1 cellular context compared by ENCODE assay signal in the genomic region with DNA sequence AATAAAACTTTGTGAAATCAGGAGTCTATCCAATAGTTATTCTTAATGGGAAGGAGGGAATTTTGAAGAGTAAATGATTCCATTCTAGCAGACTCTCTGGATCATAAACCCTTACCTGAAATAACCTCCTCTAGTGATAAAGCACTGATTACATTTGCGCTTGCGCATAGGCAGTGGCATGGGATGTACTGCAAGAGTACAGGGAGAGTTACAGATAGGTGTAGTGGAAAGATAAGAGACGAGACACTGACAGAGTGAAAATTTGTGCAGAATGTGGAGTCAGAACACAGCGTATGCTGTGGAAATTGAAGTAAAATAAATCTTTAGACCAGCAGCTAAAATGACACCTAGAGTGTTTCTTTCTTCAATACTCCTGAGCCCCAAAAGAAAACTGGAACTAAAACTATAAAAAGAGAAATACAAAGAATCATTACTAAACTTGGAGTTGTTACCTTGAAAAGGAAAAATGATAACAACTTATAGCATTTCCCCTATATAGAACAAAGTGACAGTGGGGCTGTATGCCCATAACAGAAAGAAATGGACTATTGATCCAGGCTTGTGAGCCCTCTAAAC.
TF ChIP-seq lines count a peak whose summit lies in the region.

No MANE protein-coding gene starts in this region.

TF ChIP-seq in K562, 482 proteins besides CTCF, POLR2A, EP300 and RAD21 (continued from another document):
- TF ChIP-seq FOXA3 (CRISPR knock-in tag; conservative IDR thresholded peaks at IDR 0.05 in 1 of 2, IDR thresholded peaks at IDR 0.05 in 1 of 2): no peak
- TF ChIP-seq PRPF4 (IDR thresholded peaks at IDR 0.05; ENCODE audit: insufficient read depth, low read depth, low read length, poor library complexity, severe bottlenecking): no peak
- TF ChIP-seq C11orf30 (IDR thresholded peaks at IDR 0.05; ENCODE audit: low read depth): no peak
- no peak for TF ChIP-seq PRMT5 (CRISPR knock-in tag; IDR thresholded peaks at IDR 0.05)
- no peak for TF ChIP-seq ZC3H8 (IDR thresholded peaks at IDR 0.05)
- TF ChIP-seq, protein P1, sequence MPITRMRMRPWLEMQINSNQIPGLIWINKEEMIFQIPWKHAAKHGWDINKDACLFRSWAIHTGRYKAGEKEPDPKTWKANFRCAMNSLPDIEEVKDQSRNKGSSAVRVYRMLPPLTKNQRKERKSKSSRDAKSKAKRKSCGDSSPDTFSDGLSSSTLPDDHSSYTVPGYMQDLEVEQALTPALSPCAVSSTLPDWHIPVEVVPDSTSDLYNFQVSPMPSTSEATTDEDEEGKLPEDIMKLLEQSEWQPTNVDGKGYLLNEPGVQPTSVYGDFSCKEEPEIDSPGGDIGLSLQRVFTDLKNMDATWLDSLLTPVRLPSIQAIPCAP (CRISPR knock-in tag; IDR thresholded peaks at IDR 0.05; ENCODE audit: borderline replicate concordance): no peak
- TF ChIP-seq ZFP36 (IDR thresholded peaks at IDR 0.05; ENCODE audit: low read depth, low read length, partially characterized antibody): no peak
